28 cellular contexts compared by ENCODE assay signal in the genomic region with DNA sequence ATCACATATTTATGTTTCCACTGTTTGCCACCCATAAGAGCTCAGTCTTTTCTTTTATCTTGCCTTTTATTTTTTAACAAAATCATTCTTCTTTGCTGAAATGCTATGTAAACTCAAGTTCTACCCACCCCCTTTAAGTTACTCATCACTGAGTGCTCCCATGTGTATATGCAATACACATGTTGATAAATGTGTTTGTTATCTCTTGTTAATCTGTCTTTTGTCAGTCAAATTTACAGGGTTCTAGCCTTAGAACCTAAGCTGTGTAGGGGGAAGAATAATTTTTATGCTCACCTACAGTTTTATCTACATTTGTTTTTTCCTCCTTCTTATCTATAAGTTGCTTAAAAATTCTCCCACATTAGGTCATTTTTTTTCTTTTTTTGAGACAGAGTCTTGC.
"Had no signal": no experiment of that assay in that cellular context is flagged by ENCODE, and none has a peak within 500 bp of the region (broad histone marks: within the 10 kb centered on the region; RNA-seq: fewer than 3 reads in every experiment).

No MANE protein-coding gene starts in this region.

- H3K36me3 ChIP-seq: left ventricle myocardium inferior, pancreas, prostate gland, suprapubic skin, thoracic aorta, tibial artery, uterus had no signal

- DNase-seq: hypothalamus; immature natural killer cell; kidney; left ventricle myocardium inferior; midbrain; naive thymus-derived CD8-positive, alpha-beta T cell; nucleus accumbens; pancreas; posterior cingulate gyrus; retina; right cardiac atrium; stimulated activated CD4-positive, alpha-beta T cell treated with anti-CD3 and anti-CD28 coated beads, Interleukin-12 subunit alpha, Interleukin-12 subunit beta, amount 100 ng/mL, for 4 hours; stimulated activated CD4-positive, alpha-beta T cell treated with anti-CD3 and anti-CD28 coated beads, Interleukin-15, amount 100 ng/mL, for 24 hours; stimulated activated CD4-positive, alpha-beta T cell treated with anti-CD3 and anti-CD28 coated beads, Interleukin-2, amount 100 ng/mL, for 24 hours; stimulated activated CD4-positive, alpha-beta T cell treated with anti-CD3 and anti-CD28 coated beads, Interleukin-4, amount 100 ng/mL, for 1 hour; stimulated activated naive CD4-positive, alpha-beta T cell; tibial artery; trophoblast cell; uterus had no signal

- H3K4me1 ChIP-seq: left ventricle myocardium inferior, pancreas, prostate gland, suprapubic skin, tibial artery, uterus had no signal

- H3K27me3 Mint-ChIP-seq: naive thymus-derived CD8-positive, alpha-beta T cell; stimulated activated naive CD8-positive, alpha-beta T cell treated with anti-CD3 and anti-CD28 coated beads, Interleukin-15, Interleukin-2, amounts not matched to agents 100 ng/mL and 50 ng/mL, for 24 hours had no signal

- H3K36me3 Mint-ChIP-seq: naive thymus-derived CD8-positive, alpha-beta T cell; stimulated activated effector memory CD8-positive, alpha-beta T cell treated with anti-CD3 and anti-CD28 coated beads, Interleukin-12 subunit alpha, Interleukin-12 subunit beta, amount 100 ng/mL, for 72 hours had no signal

- H3K27ac ChIP-seq: left ventricle myocardium inferior, pancreas, prostate gland, skin epidermis, suprapubic skin, thoracic aorta, tibial artery, uterus had no signal

- H3K9me3 ChIP-seq: pancreas, prostate gland, thoracic aorta, uterus had no signal

- H3K4me3 Mint-ChIP-seq: immature natural killer cell; naive thymus-derived CD8-positive, alpha-beta T cell; nephron; neural crest cell; stimulated activated effector memory CD8-positive, alpha-beta T cell treated with anti-CD3 and anti-CD28 coated beads, Interleukin-12 subunit alpha, Interleukin-12 subunit beta, amount 100 ng/mL, for 72 hours; stimulated activated naive CD8-positive, alpha-beta T cell treated with anti-CD3 and anti-CD28 coated beads, Interleukin-15, Interleukin-2, amounts not matched to agents 100 ng/mL and 50 ng/mL, for 24 hours had no signal

- H3K27me3 ChIP-seq: pancreas, suprapubic skin, tibial artery, uterus had no signal

- H3K27ac Mint-ChIP-seq: immature natural killer cell; naive thymus-derived CD8-positive, alpha-beta T cell; nephron; stimulated activated effector memory CD8-positive, alpha-beta T cell treated with anti-CD3 and anti-CD28 coated beads, Interleukin-12 subunit alpha, Interleukin-12 subunit beta, amount 100 ng/mL, for 72 hours; stimulated activated naive CD8-positive, alpha-beta T cell treated with anti-CD3 and anti-CD28 coated beads, Interleukin-15, Interleukin-2, amounts not matched to agents 100 ng/mL and 50 ng/mL, for 24 hours had no signal

- H3K4me3 ChIP-seq: left ventricle myocardium inferior, lung, pancreas, prostate gland, skin epidermis, suprapubic skin, thoracic aorta, tibial artery, uterus had no signal

- H3K4me1 Mint-ChIP-seq: immature natural killer cell; naive thymus-derived CD8-positive, alpha-beta T cell; neural crest cell; stimulated activated effector memory CD8-positive, alpha-beta T cell treated with anti-CD3 and anti-CD28 coated beads, Interleukin-12 subunit alpha, Interleukin-12 subunit beta, amount 100 ng/mL, for 72 hours had no signal
